25 cellular contexts compared by ENCODE assay signal in the genomic region with DNA sequence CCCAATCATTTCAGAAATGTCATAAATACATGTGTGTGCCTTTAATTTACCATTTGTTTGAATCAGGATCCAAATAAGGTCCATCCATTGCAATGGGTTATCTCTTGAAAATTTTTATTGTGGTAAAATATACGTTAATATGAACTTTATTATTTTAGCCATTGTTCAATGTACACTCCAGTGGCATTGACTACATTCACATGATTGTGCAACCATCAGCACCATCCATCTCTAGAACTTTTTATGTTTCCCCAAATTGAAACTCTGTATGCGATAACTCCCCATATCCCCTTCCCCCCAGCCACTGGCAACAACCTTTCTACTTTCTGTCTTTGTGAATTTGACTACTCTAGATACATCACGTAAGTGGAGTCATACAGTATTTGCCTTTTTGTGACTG. TPM values are rescaled to one million over a fixed set of nuclear protein-coding genes. Genes with fewer than 3 reads are reported as not detected.
A peak's percentile ranks its signal among the peaks of the same experiment; 100 is the strongest.
DNase-seq lines count a peak whose midpoint lies in the region; ATAC-seq, FAIRE-seq and TF ChIP-seq lines count a peak whose summit lies in the region.
"Had no signal": no experiment of that assay in that cellular context is flagged by ENCODE, and none has a peak within 500 bp of the region (broad histone marks: within the 10 kb centered on the region; RNA-seq: fewer than 3 reads in every experiment).

No MANE protein-coding gene starts in this region.

- no peak overlapping the region for H3K27ac ChIP-seq in HepG2 (ENCODE audit: extremely low read length, insufficient read depth, low read length)
- no peak overlapping the region for H3K27ac ChIP-seq in right lobe of liver
- H3K27ac ChIP-seq: 22Rv1, BLaER1, C4-2B, GM23248 had no signal

- CTCF ChIA-PET in activated CD8-positive, alpha-beta T cell treated with anti-CD3 and anti-CD28 coated beads, Interleukin-2, amount 10 ng/mL, durations not matched to agents 7 days and 5 days (lab: Charles Lee), result interaction anchor here (2.7 kb wide), 1 partner anchor 247 kb away, joined by 8 read pairs; no protein-coding TSS in a partner anchor
- CTCF ChIA-PET in activated CD8-positive, alpha-beta T cell treated with anti-CD3 and anti-CD28 coated beads for 36 hours (lab: Charles Lee), result no interaction called here
- CTCF ChIA-PET in HepG2 (lab: Yijun Ruan, JAX; ENCODE audit: low intra/inter-chr PET ratio, low total read pairs), result no interaction called here

- no peaks in the 10 kb centered on the region for H3K4me1 Mint-ChIP-seq in activated CD8-positive, alpha-beta T cell treated with anti-CD3 and anti-CD28 coated beads, Interleukin-2, amount 10 ng/mL, durations not matched to agents 7 days and 5 days (ENCODE audit: low read depth)
- peaks cover 8% of the 10 kb centered on the region for H3K4me1 Mint-ChIP-seq in activated CD8-positive, alpha-beta T cell treated with anti-CD3 and anti-CD28 coated beads for 36 hours (ENCODE audit: low read depth)
- H3K4me1 Mint-ChIP-seq in activated T-helper 17 cell treated with anti-CD3 and anti-CD28 coated beads, Interleukin-2, amount 50 U/mL, for 72 hours, result peaks cover 16% of the 10 kb centered on the region
- H3K4me1 Mint-ChIP-seq in naive thymus-derived CD8-positive, alpha-beta T cell, result peaks cover 0 to 5% (median 0%) of the 10 kb centered on the region in 4 donors
- H3K4me1 Mint-ChIP-seq: B cell had no signal

- no peak overlapping the region for H3K4me3 Mint-ChIP-seq in activated CD8-positive, alpha-beta T cell treated with anti-CD3 and anti-CD28 coated beads, Interleukin-2, amount 10 ng/mL, durations not matched to agents 7 days and 5 days
- no peak overlapping the region for H3K4me3 Mint-ChIP-seq in activated CD8-positive, alpha-beta T cell treated with anti-CD3 and anti-CD28 coated beads for 36 hours
- H3K4me3 Mint-ChIP-seq in activated T-helper 17 cell treated with anti-CD3 and anti-CD28 coated beads, Interleukin-2, amount 50 U/mL, for 72 hours, result no peak overlapping the region
- no peak overlapping the region for H3K4me3 Mint-ChIP-seq in naive thymus-derived CD8-positive, alpha-beta T cell
- H3K4me3 Mint-ChIP-seq: B cell; CD4-positive, CD25-positive, alpha-beta regulatory T cell; CD8-positive, alpha-beta T cell had no signal

- intact Hi-C loops in activated CD8-positive, alpha-beta T cell treated with anti-CD3 and anti-CD28 coated beads for 36 hours (cut with micrococcal nuclease), result no loop called here
- intact Hi-C loops in HepG2 (cut with micrococcal nuclease; ENCODE audit: unreplicated experiment), result no loop called here
- intact Hi-C loops in right lobe of liver (cut with DNase I), result no loop called here

- TF ChIP-seq RAD21 in HepG2 (CRISPR knock-in tag; IDR thresholded peaks at IDR 0.05), result no peak

- peaks cover 9 to 40% of the 10 kb centered on the region in 2 experiments for H3K36me3 ChIP-seq in HepG2 (replicated peaks in 1 of 2; ENCODE audit: control insufficient read depth in 1 of 2, insufficient read depth in 2 of 2, low read length in 2 of 2)
- peaks cover 0 to 42% (median 3%) of the 10 kb centered on the region in 4 donors for H3K36me3 ChIP-seq in right lobe of liver

- no TSS peak for BruUV-seq in HepG2 (replicated peaks; lab: Mats Ljungman, UMichigan)

- H4K20me1 ChIP-seq in HepG2 (ENCODE audit: insufficient read depth, low read length), result no peaks in the 10 kb centered on the region
- H4K20me1 ChIP-seq: BLaER1 had no signal

- no peak for TF ChIP-seq CTCF in activated CD8-positive, alpha-beta T cell treated with anti-CD3 and anti-CD28 coated beads for 36 hours (IDR thresholded peaks at IDR 0.05)
- no peak for TF ChIP-seq CTCF in HepG2 (CRISPR knock-in tag; IDR thresholded peaks at IDR 0.05)
- TF ChIP-seq CTCF in right lobe of liver (IDR thresholded peaks at IDR 0.05), result no peak
- TF ChIP-seq CTCF in D721Med (IDR thresholded peaks at IDR 0.05; ENCODE audit: insufficient read depth, missing control alignments), result no peak

- H3K9ac ChIP-seq in HepG2 (ENCODE audit: insufficient read depth, low read depth, low read length), result no peak overlapping the region
- H3K9ac ChIP-seq: BLaER1, GM23248 had no signal

- 92% methylated on average over 3 of the region's 3 CpGs for WGBS in HepG2 (ENCODE audit: low lambda C conversion rate)
- WGBS in right lobe of liver (ENCODE audit: insufficient coverage, low coverage, low lambda C conversion rate, missing lambda C conversion rate), result 84% methylated on average over 3 of the region's 3 CpGs

- in situ Hi-C loops in HepG2 (cut with HindIII; ENCODE audit: extremely low pct_ligation_motif_present, low pct_unique_long_range_greater_than_20kb), result no loop called here

- H3K4me3 ChIP-seq in HepG2 (replicated peaks in 1 of 3; ENCODE audit: insufficient read depth in 1 of 3, low read depth in 2 of 3, low read length in 3 of 3) (no peak overlapping the region), right lobe of liver (no peak overlapping the region)
- H3K4me3 ChIP-seq: BLaER1, GM23248 had no signal

- H3K27ac Mint-ChIP-seq in activated CD8-positive, alpha-beta T cell treated with anti-CD3 and anti-CD28 coated beads, Interleukin-2, amount 10 ng/mL, durations not matched to agents 7 days and 5 days, result no peak overlapping the region
- no peak overlapping the region for H3K27ac Mint-ChIP-seq in activated CD8-positive, alpha-beta T cell treated with anti-CD3 and anti-CD28 coated beads for 36 hours
- peak overlapping the region; percentile 86 for H3K27ac Mint-ChIP-seq in activated T-helper 17 cell treated with anti-CD3 and anti-CD28 coated beads, Interleukin-2, amount 50 U/mL, for 72 hours
- peak overlapping the region in 1 of 10 donors; percentile 72 for H3K27ac Mint-ChIP-seq in naive thymus-derived CD8-positive, alpha-beta T cell
- H3K27ac Mint-ChIP-seq: B cell; CD8-positive, alpha-beta T cell had no signal

- H3K4me1 ChIP-seq in HepG2 (ENCODE audit: insufficient read depth, low read length) (no peaks in the 10 kb centered on the region), right lobe of liver (no peaks in the 10 kb centered on the region)
- H3K4me1 ChIP-seq: BLaER1 had no signal

- DNase-seq in activated CD8-positive, alpha-beta T cell treated with anti-CD3 and anti-CD28 coated beads, Interleukin-2, amount 10 ng/mL, durations not matched to agents 7 days and 5 days, result peak; percentile 12
- no peak for DNase-seq in activated CD8-positive, alpha-beta T cell treated with anti-CD3 and anti-CD28 coated beads for 36 hours
- DNase-seq in HepG2 (ENCODE audit: low spot score), result no peak
- no peak for DNase-seq in right lobe of liver
- DNase-seq in naive thymus-derived CD8-positive, alpha-beta T cell, result no peak
- no peak for DNase-seq in D721Med (ENCODE audit: insufficient read length, low spot score)
- DNase-seq: Caco-2; CD4-positive, CD25-positive, alpha-beta regulatory T cell; CD8-positive, alpha-beta T cell; DMS 273 treated with DMSO at 0.1 percent for 48 hours; DMS79; EL; GDM1; GM23248; H7; HCEC 1CT had no signal

- no peak overlapping the region for H2AFZ ChIP-seq in HepG2 (ENCODE audit: low read length)
- H2AFZ ChIP-seq: GM23248 had no signal

- FAIRE-seq in HepG2 (lab: Jason Lieb, UNC) (no peak), D721Med (lab: Jason Lieb, UNC) (no peak)
- FAIRE-seq: A204.1, GM12892, H1 had no signal

- TF ChIP-seq EP300 in HepG2 (IDR thresholded peaks at IDR 0.05; ENCODE audit: low read depth in 2 of 2, low read length in 2 of 2), result no peak
- no peak for TF ChIP-seq EP300 in HepG2 (CRISPR knock-in tag; IDR thresholded peaks at IDR 0.05; ENCODE audit: borderline replicate concordance)

- peaks cover 5% of the 10 kb centered on the region for H3K36me3 Mint-ChIP-seq in activated CD8-positive, alpha-beta T cell treated with anti-CD3 and anti-CD28 coated beads, Interleukin-2, amount 10 ng/mL, durations not matched to agents 7 days and 5 days (ENCODE audit: low read depth)
- H3K36me3 Mint-ChIP-seq in activated CD8-positive, alpha-beta T cell treated with anti-CD3 and anti-CD28 coated beads for 36 hours (ENCODE audit: low read depth), result peaks cover 8% of the 10 kb centered on the region
- H3K36me3 Mint-ChIP-seq in activated T-helper 17 cell treated with anti-CD3 and anti-CD28 coated beads, Interleukin-2, amount 50 U/mL, for 72 hours (ENCODE audit: low read depth), result peaks cover 66% of the 10 kb centered on the region
- peaks cover 0 to 67% (median 11%) of the 10 kb centered on the region in 3 donors for H3K36me3 Mint-ChIP-seq in naive thymus-derived CD8-positive, alpha-beta T cell

- no peaks in the 10 kb centered on the region for H3K27me3 Mint-ChIP-seq in activated CD8-positive, alpha-beta T cell treated with anti-CD3 and anti-CD28 coated beads, Interleukin-2, amount 10 ng/mL, durations not matched to agents 7 days and 5 days (ENCODE audit: low read depth)
- no peaks in the 10 kb centered on the region for H3K27me3 Mint-ChIP-seq in activated CD8-positive, alpha-beta T cell treated with anti-CD3 and anti-CD28 coated beads for 36 hours
- no peaks in the 10 kb centered on the region for H3K27me3 Mint-ChIP-seq in activated T-helper 17 cell treated with anti-CD3 and anti-CD28 coated beads, Interleukin-2, amount 50 U/mL, for 72 hours
- H3K27me3 Mint-ChIP-seq in naive thymus-derived CD8-positive, alpha-beta T cell, result no peaks in the 10 kb centered on the region
- H3K27me3 Mint-ChIP-seq: B cell; CD4-positive, CD25-positive, alpha-beta regulatory T cell had no signal

- no peaks in the 10 kb centered on the region for H3K9me3 Mint-ChIP-seq in activated CD8-positive, alpha-beta T cell treated with anti-CD3 and anti-CD28 coated beads, Interleukin-2, amount 10 ng/mL, durations not matched to agents 7 days and 5 days (ENCODE audit: insufficient read depth)
- no peaks in the 10 kb centered on the region for H3K9me3 Mint-ChIP-seq in activated CD8-positive, alpha-beta T cell treated with anti-CD3 and anti-CD28 coated beads for 36 hours
- H3K9me3 Mint-ChIP-seq in activated T-helper 17 cell treated with anti-CD3 and anti-CD28 coated beads, Interleukin-2, amount 50 U/mL, for 72 hours, result no peaks in the 10 kb centered on the region
- no peaks in the 10 kb centered on the region for H3K9me3 Mint-ChIP-seq in naive thymus-derived CD8-positive, alpha-beta T cell
- H3K9me3 Mint-ChIP-seq: CD4-positive, CD25-positive, alpha-beta regulatory T cell; CD8-positive, alpha-beta T cell had no signal

- POLR2A ChIA-PET in activated CD8-positive, alpha-beta T cell treated with anti-CD3 and anti-CD28 coated beads, Interleukin-2, amount 10 ng/mL, durations not matched to agents 7 days and 5 days (lab: Charles Lee), result interaction anchor here (0.6 kb wide), 1 partner anchor 12 kb away, joined by 3 read pairs; a partner anchor contains a TSS
- POLR2A ChIA-PET in activated CD8-positive, alpha-beta T cell treated with anti-CD3 and anti-CD28 coated beads for 36 hours (lab: Charles Lee), result no interaction called here
- POLR2A ChIA-PET in HepG2 (lab: Yijun Ruan, JAX), result no interaction called here
- POLR2A ChIA-PET in naive thymus-derived CD8-positive, alpha-beta T cell (lab: Charles Lee), result no interaction called here

- H3K79me2 ChIP-seq in HepG2 (ENCODE audit: insufficient read depth, low read length), result no peaks in the 10 kb centered on the region

- ATAC-seq in activated CD8-positive, alpha-beta T cell treated with anti-CD3 and anti-CD28 coated beads, Interleukin-2, amount 10 ng/mL, durations not matched to agents 7 days and 5 days, result no peak
- ATAC-seq in activated CD8-positive, alpha-beta T cell treated with anti-CD3 and anti-CD28 coated beads for 36 hours, result no peak
- ATAC-seq in HepG2 (no peak), right lobe of liver (no peak), HG03095 (IDR thresholded peaks at IDR 0.05; ENCODE audit: unreplicated experiment) (no peak)
- ATAC-seq in activated T-helper 17 cell treated with anti-CD3 and anti-CD28 coated beads, Interleukin-2, amount 50 U/mL, for 72 hours (replicated peaks), result no peak
- no peak for ATAC-seq in naive thymus-derived CD8-positive, alpha-beta T cell
- ATAC-seq: CD8-positive, alpha-beta T cell had no signal

- H3K4me2 ChIP-seq in HepG2 (ENCODE audit: low read depth, low read length), result no peak overlapping the region
- H3K4me2 ChIP-seq: BLaER1 had no signal

- H3K27me3 ChIP-seq in HepG2 (ENCODE audit: control insufficient read depth in 1 of 2, insufficient read depth in 2 of 2, low read length in 2 of 2) (no peaks in the 10 kb centered on the region), right lobe of liver (no peaks in the 10 kb centered on the region)
- H3K27me3 ChIP-seq: BLaER1 had no signal

- TF ChIP-seq POLR2A in HepG2 (IDR thresholded peaks at IDR 0.05; ENCODE audit: insufficient read depth in 1 of 2, low read depth in 2 of 2, low read length in 2 of 2) (no peak), right lobe of liver (IDR thresholded peaks at IDR 0.05) (no peak)

- H3K9me3 ChIP-seq in HepG2 (ENCODE audit: low read length) (no peaks in the 10 kb centered on the region), right lobe of liver (no peaks in the 10 kb centered on the region)
- H3K9me3 ChIP-seq: BLaER1, Caco-2 had no signal

RNA-seq across cellular contexts. Expression of a gene that starts 12.0 kb away (rescaled TPM):
- 10 to 100 TPM; 21.2 to 22.5 TPM for total RNA-seq in activated CD8-positive, alpha-beta T cell treated with anti-CD3 and anti-CD28 coated beads, Interleukin-2, amount 10 ng/mL, durations not matched to agents 7 days and 5 days
- 10 to 100 TPM; 32.7 to 35.7 TPM for total RNA-seq in activated CD8-positive, alpha-beta T cell treated with anti-CD3 and anti-CD28 coated beads for 36 hours
- 46.1 and 54.2 TPM in 2 replicates for total RNA-seq in HepG2 (2016; rRNA removed; fragmentation: Illumina TruSeq; extraction: Trizol)
- 26.6 and 28.3 TPM in 2 replicates for total RNA-seq in HepG2 (2016; cell fraction: cytosol; rRNA removed; fragmentation: Illumina TruSeq; extraction: Trizol; ENCODE audit: low read depth)
- total RNA-seq in HepG2 (2016; cell fraction: insoluble cytoplasmic fraction; rRNA removed; fragmentation: Illumina TruSeq; extraction: Trizol), result 34.2 and 54.9 TPM in 2 replicates
- total RNA-seq in HepG2 (2016; cell fraction: membrane; rRNA removed; fragmentation: Illumina TruSeq; extraction: Trizol), result 85.6 and 91.0 TPM in 2 replicates
- total RNA-seq in HepG2 (2016; cell fraction: nucleus; rRNA removed; fragmentation: Illumina TruSeq; extraction: Trizol), result 39.9 and 50.8 TPM in 2 replicates
- polyA plus RNA-seq in HepG2 (2011; rRNA removed), result 86.2 and 119 TPM in 2 replicates
- polyA plus RNA-seq in HepG2 (2011; cell fraction: cytosol; rRNA removed), result 84.4 and 95.4 TPM in 2 replicates
- polyA plus RNA-seq in HepG2 (2011; cell fraction: nucleus; rRNA removed), result 22.0 and 27.3 TPM in 2 replicates
- 67.7 and 77.4 TPM in 2 replicates for polyA plus RNA-seq in HepG2 (2012)
- 56.8 and 61.8 TPM in 2 replicates for polyA plus RNA-seq in HepG2 (2016; cell fraction: cytosol; fragmentation: Illumina TruSeq; extraction: Trizol; ENCODE audit: low read depth)
- polyA plus RNA-seq in HepG2 (2016; cell fraction: insoluble cytoplasmic fraction; fragmentation: Illumina TruSeq; extraction: Trizol; ENCODE audit: low read depth), result 67.1 and 72.0 TPM in 2 replicates
- 112 and 133 TPM in 2 replicates for polyA plus RNA-seq in HepG2 (2016; cell fraction: membrane; fragmentation: Illumina TruSeq; extraction: Trizol; ENCODE audit: low read depth)
- polyA plus RNA-seq in HepG2 (2016; cell fraction: nucleus; fragmentation: Illumina TruSeq; extraction: Trizol; ENCODE audit: insufficient read depth, low read depth), result 93.0 and 101 TPM in 2 replicates
- polyA minus RNA-seq in HepG2 (2011; rRNA and poly(A)+ RNA removed; ENCODE audit: low replicate concordance), result 51.0 and 179 TPM in 2 replicates
- 49.0 and 49.8 TPM in 2 replicates for polyA minus RNA-seq in HepG2 (2011; cell fraction: cytosol; rRNA and poly(A)+ RNA removed)
- polyA minus RNA-seq in HepG2 (2011; cell fraction: nucleus; rRNA and poly(A)+ RNA removed), result 10.0 and 11.6 TPM in 2 replicates
- 10 to 100 TPM; 33.1 to 54.9 (median 46.8) TPM for total RNA-seq in right lobe of liver
- 10 to 100 TPM; 38.2 to 60.7 TPM for total RNA-seq in activated T-helper 17 cell treated with anti-CD3 and anti-CD28 coated beads, Interleukin-2, amount 50 U/mL, for 72 hours
- 10 to 100 TPM; 36.0 to 45.7 TPM for total RNA-seq in naive thymus-derived CD8-positive, alpha-beta T cell
- polyA plus RNA-seq in naive thymus-derived CD8-positive, alpha-beta T cell, result 10 to 100 TPM; 25.4 to 52.5 (median 36.0) TPM

RNA-seq across cellular contexts. Expression of a gene that starts 28.9 kb away (rescaled TPM):
- 10 to 100 TPM; 37.8 to 38.7 TPM for total RNA-seq in activated CD8-positive, alpha-beta T cell treated with anti-CD3 and anti-CD28 coated beads, Interleukin-2, amount 10 ng/mL, durations not matched to agents 7 days and 5 days
- total RNA-seq in activated CD8-positive, alpha-beta T cell treated with anti-CD3 and anti-CD28 coated beads for 36 hours, result 10 to 100 TPM; 55.4 to 57.5 TPM
- total RNA-seq in HepG2 (2016; rRNA removed; fragmentation: Illumina TruSeq; extraction: Trizol) (33.0 and 67.1 TPM in 2 replicates), right lobe of liver (10 to 100 TPM; 42.7 to 52.7 (median 49.4) TPM)
- 7.8 and 8.7 TPM in 2 replicates for total RNA-seq in HepG2 (2016; cell fraction: cytosol; rRNA removed; fragmentation: Illumina TruSeq; extraction: Trizol; ENCODE audit: low read depth)
- 35.9 and 65.9 TPM in 2 replicates for total RNA-seq in HepG2 (2016; cell fraction: insoluble cytoplasmic fraction; rRNA removed; fragmentation: Illumina TruSeq; extraction: Trizol)
- total RNA-seq in HepG2 (2016; cell fraction: membrane; rRNA removed; fragmentation: Illumina TruSeq; extraction: Trizol), result 12.8 and 15.8 TPM in 2 replicates
- 56.9 and 66.9 TPM in 2 replicates for total RNA-seq in HepG2 (2016; cell fraction: nucleus; rRNA removed; fragmentation: Illumina TruSeq; extraction: Trizol)
- 113 and 128 TPM in 2 replicates for polyA plus RNA-seq in HepG2 (2011; rRNA removed)
- 84.8 and 112 TPM in 2 replicates for polyA plus RNA-seq in HepG2 (2011; cell fraction: cytosol; rRNA removed)
- polyA plus RNA-seq in HepG2 (2011; cell fraction: nucleus; rRNA removed), result 44.6 and 56.4 TPM in 2 replicates
- polyA plus RNA-seq in HepG2 (2012), result 68.1 and 93.6 TPM in 2 replicates
- 5.5 and 5.9 TPM in 2 replicates for polyA plus RNA-seq in HepG2 (2016; cell fraction: cytosol; fragmentation: Illumina TruSeq; extraction: Trizol; ENCODE audit: low read depth)
- 29.1 and 32.5 TPM in 2 replicates for polyA plus RNA-seq in HepG2 (2016; cell fraction: insoluble cytoplasmic fraction; fragmentation: Illumina TruSeq; extraction: Trizol; ENCODE audit: low read depth)
- polyA plus RNA-seq in HepG2 (2016; cell fraction: membrane; fragmentation: Illumina TruSeq; extraction: Trizol; ENCODE audit: low read depth), result 10.1 and 10.8 TPM in 2 replicates
- 67.7 and 72.3 TPM in 2 replicates for polyA plus RNA-seq in HepG2 (2016; cell fraction: nucleus; fragmentation: Illumina TruSeq; extraction: Trizol; ENCODE audit: insufficient read depth, low read depth)
- 68.3 and 118 TPM in 2 replicates for polyA minus RNA-seq in HepG2 (2011; rRNA and poly(A)+ RNA removed; ENCODE audit: low replicate concordance)
- polyA minus RNA-seq in HepG2 (2011; cell fraction: cytosol; rRNA and poly(A)+ RNA removed), result 52.8 and 100 TPM in 2 replicates
- 33.3 and 50.8 TPM in 2 replicates for polyA minus RNA-seq in HepG2 (2011; cell fraction: nucleus; rRNA and poly(A)+ RNA removed)
- 100 to 1,000 TPM in 1 of 2 donors, 10 to 100 TPM in 1; 54.5 to 121 TPM for total RNA-seq in activated T-helper 17 cell treated with anti-CD3 and anti-CD28 coated beads, Interleukin-2, amount 50 U/mL, for 72 hours
- 10 to 100 TPM; 18.7 to 27.0 TPM for total RNA-seq in naive thymus-derived CD8-positive, alpha-beta T cell
- polyA plus RNA-seq in naive thymus-derived CD8-positive, alpha-beta T cell, result 10 to 100 TPM; 12.7 to 17.0 (median 16.3) TPM

RNA-seq across cellular contexts. Expression of a gene that starts 28.9 kb away (rescaled TPM):
- 10 to 100 TPM; 11.9 to 12.1 TPM for total RNA-seq in activated CD8-positive, alpha-beta T cell treated with anti-CD3 and anti-CD28 coated beads, Interleukin-2, amount 10 ng/mL, durations not matched to agents 7 days and 5 days
- 1 to 10 TPM; 6.5 to 6.6 TPM for total RNA-seq in activated CD8-positive, alpha-beta T cell treated with anti-CD3 and anti-CD28 coated beads for 36 hours
- total RNA-seq in HepG2 (2016; rRNA removed; fragmentation: Illumina TruSeq; extraction: Trizol), result 4.4 and 5.7 TPM in 2 replicates
- total RNA-seq in HepG2 (2016; cell fraction: cytosol; rRNA removed; fragmentation: Illumina TruSeq; extraction: Trizol; ENCODE audit: low read depth), result 0.26 and 0.40 TPM in 2 replicates
- 4.5 and 5.9 TPM in 2 replicates for total RNA-seq in HepG2 (2016; cell fraction: insoluble cytoplasmic fraction; rRNA removed; fragmentation: Illumina TruSeq; extraction: Trizol)
- 1.4 and 1.6 TPM in 2 replicates for total RNA-seq in HepG2 (2016; cell fraction: membrane; rRNA removed; fragmentation: Illumina TruSeq; extraction: Trizol)
- 11.1 and 12.5 TPM in 2 replicates for total RNA-seq in HepG2 (2016; cell fraction: nucleus; rRNA removed; fragmentation: Illumina TruSeq; extraction: Trizol)
- polyA plus RNA-seq in HepG2 (2011; rRNA removed), result 1.8 and 1.9 TPM in 2 replicates
- polyA plus RNA-seq in HepG2 (2011; cell fraction: cytosol; rRNA removed), result 1.6 and 1.8 TPM in 2 replicates
- polyA plus RNA-seq in HepG2 (2011; cell fraction: nucleus; rRNA removed), result 5.0 and 5.7 TPM in 2 replicates
- 0.65 and 0.80 TPM in 2 replicates for polyA plus RNA-seq in HepG2 (2012)
- 0.08 and 0.10 TPM in 2 replicates for polyA plus RNA-seq in HepG2 (2016; cell fraction: cytosol; fragmentation: Illumina TruSeq; extraction: Trizol; ENCODE audit: low read depth)
- polyA plus RNA-seq in HepG2 (2016; cell fraction: insoluble cytoplasmic fraction; fragmentation: Illumina TruSeq; extraction: Trizol; ENCODE audit: low read depth), result 0.82 and 0.84 TPM in 2 replicates
- polyA plus RNA-seq in HepG2 (2016; cell fraction: membrane; fragmentation: Illumina TruSeq; extraction: Trizol; ENCODE audit: low read depth), result 0.21 and 0.29 TPM in 2 replicates
- polyA plus RNA-seq in HepG2 (2016; cell fraction: nucleus; fragmentation: Illumina TruSeq; extraction: Trizol; ENCODE audit: insufficient read depth, low read depth), result 1.8 and 2.0 TPM in 2 replicates
- polyA minus RNA-seq in HepG2 (2011; rRNA and poly(A)+ RNA removed; ENCODE audit: low replicate concordance), result 22.3 and 28.3 TPM in 2 replicates
- polyA minus RNA-seq in HepG2 (2011; cell fraction: cytosol; rRNA and poly(A)+ RNA removed), result 6.1 and 6.3 TPM in 2 replicates
- polyA minus RNA-seq in HepG2 (2011; cell fraction: nucleus; rRNA and poly(A)+ RNA removed), result 14.9 and 19.1 TPM in 2 replicates
- 1 to 10 TPM; 2.8 to 3.8 (median 3.4) TPM for total RNA-seq in right lobe of liver
- total RNA-seq in activated T-helper 17 cell treated with anti-CD3 and anti-CD28 coated beads, Interleukin-2, amount 50 U/mL, for 72 hours, result 10 to 100 TPM in 1 of 2 donors, 1 to 10 TPM in 1; 8.8 to 12.7 TPM
- 1 to 10 TPM; 6.9 TPM for total RNA-seq in naive thymus-derived CD8-positive, alpha-beta T cell
- under 1 TPM; 0.14 to 0.77 (median 0.64) TPM for polyA plus RNA-seq in naive thymus-derived CD8-positive, alpha-beta T cell
